In genomic region chr12:109329710-109330109, GRCh38 we compare ENCODE assay signal across 13 cellular contexts. TPM values are rescaled to one million over a fixed set of nuclear protein-coding genes. Genes with fewer than 3 reads are reported as not detected.
A peak's percentile ranks its signal among the peaks of the same experiment; 100 is the strongest.
DNase-seq lines count a peak whose midpoint lies in the region; TF ChIP-seq lines count a peak whose summit lies in the region.
"Had no signal": no experiment of that assay in that cellular context is flagged by ENCODE, and none has a peak within 500 bp of the region (broad histone marks: within the 10 kb centered on the region; RNA-seq: fewer than 3 reads in every experiment).

No MANE protein-coding gene starts in this region.

- H3K27me3 ChIP-seq in MG63, result peaks cover 4% of the 10 kb centered on the region; the same call in 1 of the 2 replicates

- peaks cover 6% of the 10 kb centered on the region for H3K27me3 Mint-ChIP-seq in nephron (ENCODE audit: low read depth)

- DNase-seq in DMS153 (lab: John Stamatoyannopoulos, UW) (peak; percentile 38), NCI-H1105 (lab: John Stamatoyannopoulos, UW) (peak; percentile 57), NCI-H774 (lab: John Stamatoyannopoulos, UW) (peak; percentile 79), MG63 (no peak), glomerular visceral epithelial cell (ENCODE audit: extremely low spot score) (no peak), DMS79 (lab: John Stamatoyannopoulos, UW) (no peak)
- DNase-seq: HCEC 1CT, NCI-H446, Right ventricle myocardium superior had no signal

- peak overlapping the region; percentile 18 to 79 (median 42) for H3K27ac Mint-ChIP-seq in nephron
- H3K27ac Mint-ChIP-seq: CD14-positive monocyte had no signal

- peaks cover 28% of the 10 kb centered on the region for H3K4me1 Mint-ChIP-seq in nephron

- H3K4me3 ChIP-seq in MG63, result no peak overlapping the region
- H3K4me3 ChIP-seq: SK-N-MC had no signal

- H3K9me3 ChIP-seq in MG63, result no peaks in the 10 kb centered on the region

- no peak for TF ChIP-seq CTCF in nephron (IDR thresholded peaks at IDR 0.05; ENCODE audit: unreplicated experiment in 3 of 3)

- H3K36me3 ChIP-seq in MG63, result no peaks in the 10 kb centered on the region

- H3K36me3 Mint-ChIP-seq in nephron (ENCODE audit: low read depth), result no peaks in the 10 kb centered on the region
- H3K36me3 Mint-ChIP-seq: CD14-positive monocyte had no signal

- H3K9me3 Mint-ChIP-seq in nephron, result no peaks in the 10 kb centered on the region

- H3K4me3 Mint-ChIP-seq in nephron, result no peak overlapping the region
- H3K4me3 Mint-ChIP-seq: CD14-positive monocyte had no signal

RNA-seq across cellular contexts. Expression of gene MYO1H, which starts 18.0 kb away (rescaled TPM):
- not detected in 2 replicates for total RNA-seq in MG63 (2014; rRNA removed; shearing (Covaris generic); ENCODE audit: low replicate concordance)
- total RNA-seq: A673 had no signal

RNA-seq across cellular contexts. Expression of gene FOXN4, which starts 20.6 kb away (rescaled TPM):
- not detected in 2 replicates for total RNA-seq in MG63 (2014; rRNA removed; shearing (Covaris generic); ENCODE audit: low replicate concordance)
- total RNA-seq: A673, Right ventricle myocardium superior had no signal

Comparison
In these comparisons a context has a peak if more than half of its experiments do, and no peak if none do; other contexts are left out.
1. DNase-seq: peak in DMS153 (single experiment), NCI-H1105 (single experiment) and NCI-H774 (single experiment); none in MG63 (single experiment), glomerular visceral epithelial cell (single experiment) and DMS79 (single experiment).